1 cellular context compared by ENCODE assay signal in the genomic region with DNA sequence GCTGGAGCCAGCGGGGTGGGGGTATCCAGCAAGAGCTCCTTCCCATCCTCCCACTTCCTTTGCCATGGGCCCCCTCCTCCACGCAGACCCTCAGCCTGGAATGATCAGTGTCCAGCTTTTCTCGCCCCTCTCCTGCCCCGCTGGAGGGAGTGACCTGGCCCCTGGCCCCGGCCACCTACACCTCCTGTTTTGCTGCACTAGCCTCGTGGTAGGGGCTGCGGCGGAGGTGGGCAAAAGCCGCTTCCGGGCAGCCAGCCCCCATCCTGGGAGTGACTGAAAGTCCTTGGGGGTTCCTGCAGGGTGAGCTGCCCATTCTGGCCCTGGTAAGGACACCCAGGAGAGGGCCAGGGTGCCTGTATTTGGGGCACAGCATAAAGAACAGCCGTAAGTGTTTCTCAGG.
TF ChIP-seq lines count a peak whose summit lies in the region.

No MANE protein-coding gene starts in this region.

TF ChIP-seq in H1, 55 proteins besides CTCF, POLR2A, EP300 and RAD21:
- no peak for TF ChIP-seq RFX5 (IDR thresholded peaks at IDR 0.05; ENCODE audit: borderline replicate concordance, low read depth, low read length)
- TF ChIP-seq CREB1 (IDR thresholded peaks at IDR 0.05) = no peak
- TF ChIP-seq TEAD4 (IDR thresholded peaks at IDR 0.05; ENCODE audit: low read depth, low read length) = no peak
- no peak for TF ChIP-seq SP2 (IDR thresholded peaks at IDR 0.05; ENCODE audit: low read length)
- TF ChIP-seq ZNF274 (IDR thresholded peaks at IDR 0.05; ENCODE audit: borderline replicate concordance, extremely low read depth, low read length) = no peak
- TF ChIP-seq TBP (IDR thresholded peaks at IDR 0.05; ENCODE audit: low read depth, low read length) = no peak
- TF ChIP-seq CEBPB (IDR thresholded peaks at IDR 0.05; ENCODE audit: low read depth, low read length) = no peak
- TF ChIP-seq ASH2L (IDR thresholded peaks at IDR 0.05; ENCODE audit: low read length) = no peak
- TF ChIP-seq MAFK (IDR thresholded peaks at IDR 0.05; ENCODE audit: low read depth, low read length) = no peak
- no peak for TF ChIP-seq SRF (IDR thresholded peaks at IDR 0.05; ENCODE audit: low read depth, low read length)
